20 cellular contexts compared by ENCODE assay signal in the genomic region with DNA sequence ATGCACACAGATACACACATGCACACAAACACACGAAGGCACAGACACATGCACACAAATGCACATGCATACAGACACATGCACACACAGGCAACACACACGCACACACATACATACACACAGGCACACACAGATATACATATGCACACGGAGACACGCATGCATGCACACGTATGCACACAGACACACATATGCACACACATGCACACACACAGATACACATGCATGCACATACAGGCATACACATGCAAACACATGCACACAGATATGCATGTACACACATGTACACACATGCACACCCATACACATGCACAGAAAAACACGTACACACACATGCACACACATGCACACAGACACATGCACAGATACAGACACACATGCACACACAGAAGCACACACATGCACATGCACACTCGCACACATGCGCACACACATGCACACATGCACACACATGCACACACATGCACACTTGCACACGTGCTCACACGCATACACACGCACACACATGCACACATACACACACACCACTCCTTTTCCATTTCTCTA.
"Had no signal": no experiment of that assay in that cellular context is flagged by ENCODE, and none has a peak within 500 bp of the region (broad histone marks: within the 10 kb centered on the region; RNA-seq: fewer than 3 reads in every experiment).

No MANE protein-coding gene starts in this region.

- H3K27ac Mint-ChIP-seq: naive B cell, nephron had no signal

- DNase-seq: cortex of kidney; dorsolateral prefrontal cortex; effector CD8-positive, alpha-beta T cell; foreskin melanocyte; heart left ventricle; hippocampal formation; left colon; mesendoderm; naive B cell; psoas muscle; retina; sigmoid colon; stimulated activated CD4-positive, alpha-beta T cell treated with anti-CD3 and anti-CD28 coated beads, Interleukin-2, amount 100 ng/mL, for 24 hours; stimulated activated naive CD4-positive, alpha-beta T cell; tibial artery had no signal

- H3K4me3 ChIP-seq: dorsolateral prefrontal cortex, heart left ventricle, psoas muscle, sigmoid colon, skin epidermis, tibial artery, upper lobe of left lung, vagina had no signal

- H3K27me3 ChIP-seq: dorsolateral prefrontal cortex, heart left ventricle, neutrophil, sigmoid colon, tibial artery, upper lobe of left lung, vagina had no signal

- H3K4me1 ChIP-seq: heart left ventricle, psoas muscle, tibial artery, upper lobe of left lung, vagina had no signal

- H3K27ac ChIP-seq: dorsolateral prefrontal cortex, heart left ventricle, neutrophil, psoas muscle, sigmoid colon, skin epidermis, tibial artery, upper lobe of left lung, vagina had no signal

- H3K4me3 Mint-ChIP-seq: naive B cell, nephron had no signal

- H3K36me3 ChIP-seq: heart left ventricle, neutrophil, sigmoid colon, tibial artery, upper lobe of left lung, vagina had no signal

- H3K36me3 Mint-ChIP-seq: naive B cell had no signal

- ATAC-seq: heart left ventricle, left colon, psoas muscle had no signal

- H3K9me3 ChIP-seq: heart left ventricle, neutrophil, psoas muscle, sigmoid colon, tibial artery, upper lobe of left lung, vagina had no signal
